9 cellular contexts compared by ENCODE assay signal in genomic region chr7:85191383-85191782, GRCh38. TPM values are rescaled to one million over a fixed set of nuclear protein-coding genes. Genes with fewer than 3 reads are reported as not detected.
A peak's percentile ranks its signal among the peaks of the same experiment; 100 is the strongest.
DNase-seq lines count a peak whose midpoint lies in the region; ATAC-seq and TF ChIP-seq lines count a peak whose summit lies in the region.
"Had no signal": no experiment of that assay in that cellular context is flagged by ENCODE, and none has a peak within 500 bp of the region (broad histone marks: within the 10 kb centered on the region; RNA-seq: fewer than 3 reads in every experiment).

No MANE protein-coding gene starts in this region.

- peak; percentile 53 for TF ChIP-seq CTCF in endothelial cell (IDR thresholded peaks at IDR 0.05; ENCODE audit: unreplicated experiment)

- H3K36me3 Mint-ChIP-seq in endothelial cell (ENCODE audit: low read depth, unreplicated experiment) = no peaks in the 10 kb centered on the region
- no peaks in the 10 kb centered on the region for H3K36me3 Mint-ChIP-seq in stimulated activated memory B cell treated with anti-CD40 and anti-IgM and Interleukin-4, amounts not matched to agents 10 μg/mL and 1 μg/mL and 100 μg/mL, for 72 hours
- H3K36me3 Mint-ChIP-seq: activated naive CD4-positive, alpha-beta T cell treated with anti-CD3 and anti-CD28 coated beads, Interleukin-2, amount 50 U/mL, for 24 hours had no signal

- no peaks in the 10 kb centered on the region for H3K9me3 Mint-ChIP-seq in endothelial cell (ENCODE audit: unreplicated experiment)
- H3K9me3 Mint-ChIP-seq in stimulated activated memory B cell treated with anti-CD40 and anti-IgM and Interleukin-4, amounts not matched to agents 10 μg/mL and 1 μg/mL and 100 μg/mL, for 72 hours = no peaks in the 10 kb centered on the region
- H3K9me3 Mint-ChIP-seq: activated naive CD4-positive, alpha-beta T cell treated with anti-CD3 and anti-CD28 coated beads, Interleukin-2, amount 50 U/mL, for 24 hours had no signal

- H3K27ac Mint-ChIP-seq in endothelial cell (ENCODE audit: unreplicated experiment) = no peak overlapping the region
- no peak overlapping the region for H3K27ac Mint-ChIP-seq in stimulated activated memory B cell treated with anti-CD40 and anti-IgM and Interleukin-4, amounts not matched to agents 10 μg/mL and 1 μg/mL and 100 μg/mL, for 72 hours
- H3K27ac Mint-ChIP-seq: activated naive CD4-positive, alpha-beta T cell treated with anti-CD3 and anti-CD28 coated beads, Interleukin-2, amount 50 U/mL, for 24 hours had no signal

- ATAC-seq in HG03196 (IDR thresholded peaks at IDR 0.05; ENCODE audit: unreplicated experiment) = no peak
- no peak for ATAC-seq in GM18868 (IDR thresholded peaks at IDR 0.05; ENCODE audit: unreplicated experiment)
- ATAC-seq in stimulated activated memory B cell treated with anti-CD40 and anti-IgM and Interleukin-4, amounts not matched to agents 10 μg/mL and 1 μg/mL and 100 μg/mL, for 72 hours = no peak

- no peak overlapping the region for H3K4me3 Mint-ChIP-seq in endothelial cell (ENCODE audit: unreplicated experiment)
- no peak overlapping the region for H3K4me3 Mint-ChIP-seq in stimulated activated memory B cell treated with anti-CD40 and anti-IgM and Interleukin-4, amounts not matched to agents 10 μg/mL and 1 μg/mL and 100 μg/mL, for 72 hours
- H3K4me3 Mint-ChIP-seq: activated naive CD4-positive, alpha-beta T cell treated with anti-CD3 and anti-CD28 coated beads, Interleukin-2, amount 50 U/mL, for 24 hours had no signal

- H3K4me1 Mint-ChIP-seq in endothelial cell (ENCODE audit: unreplicated experiment) = peaks cover 4% of the 10 kb centered on the region
- peaks cover 11% of the 10 kb centered on the region for H3K4me1 Mint-ChIP-seq in stimulated activated memory B cell treated with anti-CD40 and anti-IgM and Interleukin-4, amounts not matched to agents 10 μg/mL and 1 μg/mL and 100 μg/mL, for 72 hours
- H3K4me1 Mint-ChIP-seq: activated naive CD4-positive, alpha-beta T cell treated with anti-CD3 and anti-CD28 coated beads, Interleukin-2, amount 50 U/mL, for 24 hours had no signal

- peaks cover 2% of the 10 kb centered on the region for H3K27me3 Mint-ChIP-seq in endothelial cell (ENCODE audit: unreplicated experiment)
- peaks cover 10% of the 10 kb centered on the region for H3K27me3 Mint-ChIP-seq in stimulated activated memory B cell treated with anti-CD40 and anti-IgM and Interleukin-4, amounts not matched to agents 10 μg/mL and 1 μg/mL and 100 μg/mL, for 72 hours

- DNase-seq in H4 (ENCODE audit: low spot score) (peak; percentile 62), NCI-H748 (lab: John Stamatoyannopoulos, UW; ENCODE audit: unreplicated experiment) (peak; percentile 44), endothelial cell (ENCODE audit: low spot score) (no peak), renal cortical epithelial cell (ENCODE audit: low read depth) (peak; percentile 62), NCI-H524 treated with DMSO at 0.1 percent for 48 hours (lab: John Stamatoyannopoulos, UW) (no peak)

RNA-seq across cellular contexts. Expression of gene SEMA3D, which starts 4.5 kb away (rescaled TPM):
- 35.3 and 58.8 TPM in 2 replicates for total RNA-seq in H4 (2014; rRNA removed; shearing (Covaris generic))
- 1.8 TPM for total RNA-seq in endothelial cell (ENCODE audit: unreplicated experiment)
- 0.20 and 0.69 TPM in 2 replicates for total RNA-seq in renal cortical epithelial cell

Comparison
In these comparisons a context has a peak if more than half of its experiments do, and no peak if none do; other contexts are left out.
1. DNase-seq: peak in H4 (single experiment), NCI-H748 (single experiment) and renal cortical epithelial cell (single experiment); none in endothelial cell (single experiment) and NCI-H524 treated with DMSO at 0.1 percent for 48 hours (single experiment).
2. RNA of gene SEMA3D, which starts 4.5 kb away (total RNA-seq): 35.3 to 58.8 TPM in H4; 1.8 TPM in endothelial cell (single experiment) and 0.20 to 0.69 TPM in renal cortical epithelial cell; every median in the first group is over 10 times any median in the second.